23 cellular contexts compared by ENCODE assay signal in genomic region chr17:77668518-77668917, GRCh38.
DNase-seq lines count a peak whose midpoint lies in the region; ATAC-seq and TF ChIP-seq lines count a peak whose summit lies in the region.
"Had no signal": no experiment of that assay in that cellular context is flagged by ENCODE, and none has a peak within 500 bp of the region (broad histone marks: within the 10 kb centered on the region; RNA-seq: fewer than 3 reads in every experiment).

No MANE protein-coding gene starts in this region.

- peaks cover 29% of the 10 kb centered on the region for H3K4me1 ChIP-seq in Loucy (ENCODE audit: insufficient read depth, low read length, poor library complexity, severe bottlenecking)
- H3K4me1 ChIP-seq: parathyroid adenoma, sigmoid colon, thyroid gland had no signal

- H3K27ac ChIP-seq in coronary artery, result no peak overlapping the region
- H3K27ac ChIP-seq: parathyroid adenoma, sigmoid colon, thyroid gland had no signal

- CTCF ChIA-PET in activated naive CD4-positive, alpha-beta T cell treated with anti-CD3 and anti-CD28 coated beads, Interleukin-2, amount 10 ng/mL, durations not matched to agents 7 days and 5 days (lab: Charles Lee), result interaction anchor here (1.3 kb wide), 1 partner anchor 345 kb away, joined by 3 read pairs; no protein-coding TSS in a partner anchor

- H3K27me3 Mint-ChIP-seq in activated naive CD4-positive, alpha-beta T cell treated with anti-CD3 and anti-CD28 coated beads, Interleukin-2, amount 10 ng/mL, durations not matched to agents 7 days and 5 days, result no peaks in the 10 kb centered on the region
- H3K27me3 Mint-ChIP-seq in activated T-helper 2 cell treated with anti-CD3 and anti-CD28 coated beads, Interferon-gamma antibody, Interleukin-2, Interleukin-4, amounts not matched to agents 10 μg/mL and 5 μg/mL and 100 μg/mL, durations not matched to agents 14 hours and 24 hours and 36 hours (ENCODE audit: low read depth), result no peaks in the 10 kb centered on the region
- H3K27me3 Mint-ChIP-seq: stimulated activated memory B cell treated with anti-CD40 and anti-IgM and Interleukin-4, amounts not matched to agents 10 μg/mL and 1 μg/mL and 100 μg/mL, for 72 hours had no signal

- peak overlapping the region; percentile 66 for H3K4me3 Mint-ChIP-seq in activated naive CD4-positive, alpha-beta T cell treated with anti-CD3 and anti-CD28 coated beads, Interleukin-2, amount 10 ng/mL, durations not matched to agents 7 days and 5 days
- peak overlapping the region; percentile 76 for H3K4me3 Mint-ChIP-seq in activated T-helper 2 cell treated with anti-CD3 and anti-CD28 coated beads, Interferon-gamma antibody, Interleukin-2, Interleukin-4, amounts not matched to agents 10 μg/mL and 5 μg/mL and 100 μg/mL, durations not matched to agents 14 hours and 24 hours and 36 hours (ENCODE audit: low read depth)
- peak overlapping the region; percentile 4 for H3K4me3 Mint-ChIP-seq in stimulated activated effector memory CD8-positive, alpha-beta T cell treated with anti-CD3 and anti-CD28 coated beads, Interleukin-12 subunit alpha, Interleukin-12 subunit beta, amount 100 ng/mL, for 72 hours
- H3K4me3 Mint-ChIP-seq: GM23338; nephron; stimulated activated memory B cell treated with anti-CD40 and anti-IgM and Interleukin-4, amounts not matched to agents 10 μg/mL and 1 μg/mL and 100 μg/mL, for 72 hours had no signal

- H3K9ac ChIP-seq in Loucy (ENCODE audit: low read depth, low read length, poor library complexity, severe bottlenecking), result no peak overlapping the region
- H3K9ac ChIP-seq: parathyroid adenoma had no signal

- H3K36me3 Mint-ChIP-seq in activated naive CD4-positive, alpha-beta T cell treated with anti-CD3 and anti-CD28 coated beads, Interleukin-2, amount 10 ng/mL, durations not matched to agents 7 days and 5 days, result peaks cover 44% of the 10 kb centered on the region
- peaks cover 12 to 32% of the 10 kb centered on the region in 2 donors for H3K36me3 Mint-ChIP-seq in activated naive CD4-positive, alpha-beta T cell treated with anti-CD3 and anti-CD28 coated beads, Interleukin-2, amount 50 U/mL, for 72 hours
- H3K36me3 Mint-ChIP-seq in activated T-helper 2 cell treated with anti-CD3 and anti-CD28 coated beads, Interferon-gamma antibody, Interleukin-2, Interleukin-4, amounts not matched to agents 10 μg/mL and 5 μg/mL and 100 μg/mL, durations not matched to agents 14 hours and 24 hours and 36 hours (ENCODE audit: low read depth), result peaks cover 68% of the 10 kb centered on the region
- peaks cover 7% of the 10 kb centered on the region for H3K36me3 Mint-ChIP-seq in stimulated activated effector memory CD8-positive, alpha-beta T cell treated with anti-CD3 and anti-CD28 coated beads, Interleukin-12 subunit alpha, Interleukin-12 subunit beta, amount 100 ng/mL, for 72 hours

- TF ChIP-seq CTCF in Loucy (conservative IDR thresholded peaks at IDR 0.05; ENCODE audit: low read length) (no peak), coronary artery (IDR thresholded peaks at IDR 0.05) (no peak)

- peaks cover 22% of the 10 kb centered on the region for H3K9me3 Mint-ChIP-seq in activated naive CD4-positive, alpha-beta T cell treated with anti-CD3 and anti-CD28 coated beads, Interleukin-2, amount 10 ng/mL, durations not matched to agents 7 days and 5 days
- peaks cover 14 to 27% of the 10 kb centered on the region in 2 donors for H3K9me3 Mint-ChIP-seq in activated naive CD4-positive, alpha-beta T cell treated with anti-CD3 and anti-CD28 coated beads, Interleukin-2, amount 50 U/mL, for 72 hours
- H3K9me3 Mint-ChIP-seq in activated T-helper 2 cell treated with anti-CD3 and anti-CD28 coated beads, Interferon-gamma antibody, Interleukin-2, Interleukin-4, amounts not matched to agents 10 μg/mL and 5 μg/mL and 100 μg/mL, durations not matched to agents 14 hours and 24 hours and 36 hours, result peaks cover 33% of the 10 kb centered on the region
- H3K9me3 Mint-ChIP-seq in stimulated activated effector memory CD8-positive, alpha-beta T cell treated with anti-CD3 and anti-CD28 coated beads, Interleukin-12 subunit alpha, Interleukin-12 subunit beta, amount 100 ng/mL, for 72 hours, result peaks cover 10% of the 10 kb centered on the region

- H3F3A ChIP-seq in Loucy (ENCODE audit: low read depth), result peaks cover 10% of the 10 kb centered on the region

- peak overlapping the region; percentile 71 for H3K4me3 ChIP-seq in Loucy (ENCODE audit: low read length, poor library complexity, severe bottlenecking)
- H3K4me3 ChIP-seq in coronary artery, result no peak overlapping the region
- H3K4me3 ChIP-seq: GM23338, sigmoid colon, thyroid gland had no signal

- ATAC-seq in activated naive CD4-positive, alpha-beta T cell treated with anti-CD3 and anti-CD28 coated beads, Interleukin-2, amount 50 U/mL, for 72 hours, result no peak
- ATAC-seq in stimulated activated effector memory CD8-positive, alpha-beta T cell treated with anti-CD3 and anti-CD28 coated beads, Interleukin-12 subunit alpha, Interleukin-12 subunit beta, amount 100 ng/mL, for 72 hours, result no peak
- no peak for ATAC-seq in GM21619 (IDR thresholded peaks at IDR 0.05; ENCODE audit: unreplicated experiment)
- ATAC-seq: GM23338; left colon; stimulated activated memory B cell treated with anti-CD40 and anti-IgM and Interleukin-4, amounts not matched to agents 10 μg/mL and 1 μg/mL and 100 μg/mL, for 72 hours had no signal

- H3K4me1 Mint-ChIP-seq in activated naive CD4-positive, alpha-beta T cell treated with anti-CD3 and anti-CD28 coated beads, Interleukin-2, amount 10 ng/mL, durations not matched to agents 7 days and 5 days, result peaks cover 62% of the 10 kb centered on the region
- peaks cover 53% of the 10 kb centered on the region for H3K4me1 Mint-ChIP-seq in activated T-helper 2 cell treated with anti-CD3 and anti-CD28 coated beads, Interferon-gamma antibody, Interleukin-2, Interleukin-4, amounts not matched to agents 10 μg/mL and 5 μg/mL and 100 μg/mL, durations not matched to agents 14 hours and 24 hours and 36 hours (ENCODE audit: low read depth)
- peaks cover 33% of the 10 kb centered on the region for H3K4me1 Mint-ChIP-seq in stimulated activated effector memory CD8-positive, alpha-beta T cell treated with anti-CD3 and anti-CD28 coated beads, Interleukin-12 subunit alpha, Interleukin-12 subunit beta, amount 100 ng/mL, for 72 hours

- H3K79me2 ChIP-seq in Loucy (ENCODE audit: insufficient read depth, low read length), result peaks cover 34% of the 10 kb centered on the region; the same call in 1 of the 2 replicates
- H3K79me2 ChIP-seq: parathyroid adenoma had no signal

- H3K4me2 ChIP-seq in Loucy (ENCODE audit: low read depth, low read length, poor library complexity, severe bottlenecking), result peak overlapping the region; percentile 86
- H3K4me2 ChIP-seq: GM23338 had no signal

- intact Hi-C loops in activated T-helper 2 cell treated with anti-CD3 and anti-CD28 coated beads, Interferon-gamma antibody, Interleukin-2, Interleukin-4, amounts not matched to agents 10 μg/mL and 5 μg/mL and 100 μg/mL, durations not matched to agents 14 hours and 24 hours and 36 hours (cut with micrococcal nuclease), result loop anchor here (5.0 to 10.0 kb wide), 3 partner anchors 56 to 286 kb away; partner anchors contain the start of gene TNRC6C

- no peaks in the 10 kb centered on the region for H4K20me1 ChIP-seq in Loucy (ENCODE audit: insufficient read depth, low read length, poor library complexity, severe bottlenecking)

- peaks cover 11% of the 10 kb centered on the region for H3K9me3 ChIP-seq in Loucy (ENCODE audit: insufficient read depth, low read depth, low read length)
- H3K9me3 ChIP-seq: thyroid gland had no signal

- no peak for DNase-seq in activated naive CD4-positive, alpha-beta T cell treated with anti-CD3 and anti-CD28 coated beads, Interleukin-2, amount 10 ng/mL, durations not matched to agents 7 days and 5 days
- DNase-seq in activated naive CD4-positive, alpha-beta T cell treated with anti-CD3 and anti-CD28 coated beads, Interleukin-2, amount 50 U/mL, for 72 hours (ENCODE audit: low spot score in 2 of 2), result no peak
- DNase-seq in activated T-helper 2 cell treated with anti-CD3 and anti-CD28 coated beads, Interferon-gamma antibody, Interleukin-2, Interleukin-4, amounts not matched to agents 10 μg/mL and 5 μg/mL and 100 μg/mL, durations not matched to agents 14 hours and 24 hours and 36 hours (ENCODE audit: low spot score), result no peak
- no peak for DNase-seq in stimulated activated effector memory CD8-positive, alpha-beta T cell treated with anti-CD3 and anti-CD28 coated beads, Interleukin-12 subunit alpha, Interleukin-12 subunit beta, amount 100 ng/mL, for 72 hours (ENCODE audit: low spot score in 2 of 2)
- DNase-seq in coronary artery (ENCODE audit: low spot score) (no peak), H4 (ENCODE audit: low spot score) (no peak)
- DNase-seq: effector CD8-positive, alpha-beta T cell; glutamatergic neuron; left colon; MV-4-11; NCI-H1694 treated with DMSO at 0.1 percent for 48 hours; NCI-H2227 treated with DMSO at 0.1 percent for 48 hours; NCI-H774; OCI-M1; Right ventricle myocardium superior; thyroid gland had no signal

- H2AFZ ChIP-seq in Loucy (ENCODE audit: low read length), result no peak overlapping the region
- H2AFZ ChIP-seq: GM23338, parathyroid adenoma had no signal

- H3K27ac Mint-ChIP-seq in activated naive CD4-positive, alpha-beta T cell treated with anti-CD3 and anti-CD28 coated beads, Interleukin-2, amount 10 ng/mL, durations not matched to agents 7 days and 5 days, result peak overlapping the region; percentile 99
- H3K27ac Mint-ChIP-seq in activated naive CD4-positive, alpha-beta T cell treated with anti-CD3 and anti-CD28 coated beads, Interleukin-2, amount 50 U/mL, for 72 hours, result peak overlapping the region in 1 of 2 donors; percentile 69
- peak overlapping the region; percentile 84 for H3K27ac Mint-ChIP-seq in activated T-helper 2 cell treated with anti-CD3 and anti-CD28 coated beads, Interferon-gamma antibody, Interleukin-2, Interleukin-4, amounts not matched to agents 10 μg/mL and 5 μg/mL and 100 μg/mL, durations not matched to agents 14 hours and 24 hours and 36 hours
- peak overlapping the region; percentile 60 for H3K27ac Mint-ChIP-seq in stimulated activated effector memory CD8-positive, alpha-beta T cell treated with anti-CD3 and anti-CD28 coated beads, Interleukin-12 subunit alpha, Interleukin-12 subunit beta, amount 100 ng/mL, for 72 hours
- H3K27ac Mint-ChIP-seq: GM23338; nephron; stimulated activated memory B cell treated with anti-CD40 and anti-IgM and Interleukin-4, amounts not matched to agents 10 μg/mL and 1 μg/mL and 100 μg/mL, for 72 hours had no signal

- H3K27me3 ChIP-seq in Loucy (ENCODE audit: insufficient read depth, low read length, poor library complexity, severe bottlenecking), result no peaks in the 10 kb centered on the region
- H3K27me3 ChIP-seq: sigmoid colon, thyroid gland had no signal

- H3K9me2 ChIP-seq in Loucy (replicated peaks; ENCODE audit: low read depth, low read length), result no peaks in the 10 kb centered on the region

- no peaks in the 10 kb centered on the region; the same call in 1 of the 2 replicates for H3K36me3 ChIP-seq in Loucy (ENCODE audit: insufficient read depth, low read length)
- H3K36me3 ChIP-seq: sigmoid colon, thyroid gland had no signal

Comparison
In these comparisons a context has a peak if more than half of its experiments do, and no peak if none do; other contexts are left out.
1. H3K4me3 Mint-ChIP-seq: peak in every context shown above with its lines; median percentile 76 in activated T-helper 2 cell treated with anti-CD3 and anti-CD28 coated beads, Interferon-gamma antibody, Interleukin-2, Interleukin-4, amounts not matched to agents 10 μg/mL and 5 μg/mL and 100 μg/mL, durations not matched to agents 14 hours and 24 hours and 36 hours; 66 in activated naive CD4-positive, alpha-beta T cell treated with anti-CD3 and anti-CD28 coated beads, Interleukin-2, amount 10 ng/mL, durations not matched to agents 7 days and 5 days; 4 in stimulated activated effector memory CD8-positive, alpha-beta T cell treated with anti-CD3 and anti-CD28 coated beads, Interleukin-12 subunit alpha, Interleukin-12 subunit beta, amount 100 ng/mL, for 72 hours.